In genomic region chrX:49184294-49185061, GRCh38 we compare ENCODE assay signal across 8 cellular contexts. TPM values are rescaled to one million over a fixed set of nuclear protein-coding genes. Genes with fewer than 3 reads are reported as not detected.
DNase-seq lines count a peak whose midpoint lies in the region; ATAC-seq and TF ChIP-seq lines count a peak whose summit lies in the region.

No MANE protein-coding gene starts in this region.

- H3K27me3 ChIP-seq in fibroblast of lung (ENCODE audit: control insufficient read depth, insufficient read depth, low read length): no peaks in the 10 kb centered on the region

- DNase-seq in COLO668 (lab: John Stamatoyannopoulos, UW; ENCODE audit: unreplicated experiment) (peak; percentile 94), NCI-H2029 treated with DMSO at 0.1 percent for 48 hours (lab: John Stamatoyannopoulos, UW) (peak; percentile 77), fibroblast of lung (ENCODE audit: low read depth in 2 of 2) (peak; percentile 78 to 89)
- DNase-seq in activated T-cell treated with anti-CD3 and anti-CD28 coated beads, Interleukin-2, amount 50 U/mL, for 4 hours: no peak

- H3K27ac ChIP-seq in fibroblast of lung (ENCODE audit: insufficient read depth, low read length): no peak overlapping the region

- H3K4me3 ChIP-seq in fibroblast of lung (replicated peaks in 1 of 4; ENCODE audit: control extremely low read depth in 1 of 4, insufficient read depth in 1 of 4, low read depth in 3 of 4, low read length in 4 of 4): peak overlapping the region in 3 of 4 experiments; percentile 12 to 64 (median 57)

- H3K4me1 ChIP-seq in fibroblast of lung (ENCODE audit: control insufficient read depth, extremely low read depth, insufficient read depth, low read length): peaks cover 2% of the 10 kb centered on the region

- no peaks in the 10 kb centered on the region for H3K79me2 ChIP-seq in fibroblast of lung (ENCODE audit: control insufficient read depth, insufficient read depth, low read length)

- TF ChIP-seq CTCF in fibroblast of lung (conservative IDR thresholded peaks at IDR 0.05 in 1 of 2, IDR thresholded peaks at IDR 0.05 in 1 of 2; ENCODE audit: low read depth in 1 of 2, low read length in 2 of 2) (no peak), nephron (IDR thresholded peaks at IDR 0.05; ENCODE audit: unreplicated experiment in 3 of 3) (no peak)

- no peaks in the 10 kb centered on the region for H3K9me3 ChIP-seq in fibroblast of lung (ENCODE audit: control insufficient read depth, insufficient read depth, low read depth, low read length)

- peak overlapping the region; percentile 56 to 83 (median 81) for H3K27ac Mint-ChIP-seq in nephron

- H3K4me1 Mint-ChIP-seq in activated T-cell treated with anti-CD3 and anti-CD28 coated beads, Interleukin-2, amount 50 U/mL, for 4 hours (ENCODE audit: low read depth): peaks cover 6% of the 10 kb centered on the region
- peaks cover 7% of the 10 kb centered on the region for H3K4me1 Mint-ChIP-seq in nephron

- no peaks in the 10 kb centered on the region for H4K20me1 ChIP-seq in fibroblast of lung (ENCODE audit: control insufficient read depth, extremely low read depth, insufficient read depth, low read length)

- peak overlapping the region; percentile 68 for H3K4me2 ChIP-seq in fibroblast of lung (ENCODE audit: extremely low read depth, insufficient read depth, low read length)

- peak overlapping the region; percentile 23 for H3K9ac ChIP-seq in fibroblast of lung (ENCODE audit: insufficient read depth, low read length)

- H3K4me3 Mint-ChIP-seq in activated T-cell treated with anti-CD3 and anti-CD28 coated beads, Interleukin-2, amount 50 U/mL, for 4 hours: peak overlapping the region; percentile 80
- peak overlapping the region; percentile 80 to 86 (median 83) for H3K4me3 Mint-ChIP-seq in nephron

- peaks cover 14% of the 10 kb centered on the region for H3K36me3 Mint-ChIP-seq in activated T-cell treated with anti-CD3 and anti-CD28 coated beads, Interleukin-2, amount 50 U/mL, for 4 hours (ENCODE audit: insufficient read depth)
- peaks cover 18% of the 10 kb centered on the region for H3K36me3 Mint-ChIP-seq in nephron (ENCODE audit: low read depth)

- no peaks in the 10 kb centered on the region for H3K36me3 ChIP-seq in fibroblast of lung (ENCODE audit: control insufficient read depth, insufficient read depth, low read length)

- no peak overlapping the region for H2AFZ ChIP-seq in fibroblast of lung (ENCODE audit: low read length)

- no peaks in the 10 kb centered on the region for H3K27me3 Mint-ChIP-seq in activated T-cell treated with anti-CD3 and anti-CD28 coated beads, Interleukin-2, amount 50 U/mL, for 4 hours (ENCODE audit: low read depth)
- no peaks in the 10 kb centered on the region for H3K27me3 Mint-ChIP-seq in nephron (ENCODE audit: low read depth)

- ATAC-seq in GM21381 (IDR thresholded peaks at IDR 0.05; ENCODE audit: unreplicated experiment) (peak; percentile 34), GM19324 (IDR thresholded peaks at IDR 0.05; ENCODE audit: low FRiP score, unreplicated experiment) (no peak), HG02840 (IDR thresholded peaks at IDR 0.05; ENCODE audit: low FRiP score, unreplicated experiment) (no peak)
- ATAC-seq in activated T-cell treated with anti-CD3 and anti-CD28 coated beads, Interleukin-2, amount 50 U/mL, for 4 hours: peak; percentile 41 to 57

- no peaks in the 10 kb centered on the region for H3K9me3 Mint-ChIP-seq in activated T-cell treated with anti-CD3 and anti-CD28 coated beads, Interleukin-2, amount 50 U/mL, for 4 hours
- peaks cover 10% of the 10 kb centered on the region for H3K9me3 Mint-ChIP-seq in nephron

RNA-seq across cellular contexts. Expression of gene PRICKLE3, which starts 1.7 kb away (rescaled TPM):
- 10 to 100 TPM in 2 of 3 donors, 1 to 10 TPM in 1; 9.2 to 11.7 (median 10.3) TPM for total RNA-seq in activated T-cell treated with anti-CD3 and anti-CD28 coated beads, Interleukin-2, amount 50 U/mL, for 4 hours
- 4.6 and 7.4 TPM in 2 replicates for total RNA-seq in fibroblast of lung
- polyA plus RNA-seq in fibroblast of lung: 2.7 and 3.5 TPM in 2 replicates
- polyA plus RNA-seq in fibroblast of lung (2012): 4.5 and 5.4 TPM in 2 replicates
- polyA minus RNA-seq in fibroblast of lung (ENCODE audit: low replicate concordance): 7.0 and 8.0 TPM in 2 replicates

RNA-seq across cellular contexts. Expression of gene PLP2, which starts 12.8 kb away (rescaled TPM):
- total RNA-seq in activated T-cell treated with anti-CD3 and anti-CD28 coated beads, Interleukin-2, amount 50 U/mL, for 4 hours: 100 to 1,000 TPM; 111 to 134 (median 126) TPM
- 10.5 and 23.3 TPM in 2 replicates for total RNA-seq in fibroblast of lung
- 212 and 317 TPM in 2 replicates for polyA plus RNA-seq in fibroblast of lung
- 208 and 292 TPM in 2 replicates for polyA plus RNA-seq in fibroblast of lung (2012)
- 354 and 470 TPM in 2 replicates for polyA minus RNA-seq in fibroblast of lung (ENCODE audit: low replicate concordance)

RNA-seq across cellular contexts. Expression of gene SYP, which starts 15.5 kb away (rescaled TPM):
- 1 to 10 TPM; 3.1 to 5.3 (median 3.8) TPM for total RNA-seq in activated T-cell treated with anti-CD3 and anti-CD28 coated beads, Interleukin-2, amount 50 U/mL, for 4 hours
- 0.17 and 0.26 TPM in 2 replicates for total RNA-seq in fibroblast of lung
- polyA plus RNA-seq in fibroblast of lung: 0.08 and 0.15 TPM in 2 replicates
- 0.31 and 0.40 TPM in 2 replicates for polyA plus RNA-seq in fibroblast of lung (2012)
- polyA minus RNA-seq in fibroblast of lung (ENCODE audit: low replicate concordance): not detected in 2 replicates

RNA-seq across cellular contexts. Expression of gene MAGIX, which starts 21.9 kb away (rescaled TPM):
- total RNA-seq in activated T-cell treated with anti-CD3 and anti-CD28 coated beads, Interleukin-2, amount 50 U/mL, for 4 hours: 1 to 10 TPM in 1 of 3 donors, under 1 TPM in 2; 0.81 to 1.6 (median 0.84) TPM
- 1.0 and 1.7 TPM in 2 replicates for total RNA-seq in fibroblast of lung
- 0.34 and 0.40 TPM in 2 replicates for polyA plus RNA-seq in fibroblast of lung
- 0.66 and 0.88 TPM in 2 replicates for polyA plus RNA-seq in fibroblast of lung (2012)
- polyA minus RNA-seq in fibroblast of lung (ENCODE audit: low replicate concordance): 0.07 TPM in 1 of 2 replicates, not detected in the other

RNA-seq across cellular contexts. Expression of gene CACNA1F, which starts 48.7 kb away (rescaled TPM):
- under 1 TPM in 2 of 3 donors, not detected in 1; 0.13 to 0.19 TPM for total RNA-seq in activated T-cell treated with anti-CD3 and anti-CD28 coated beads, Interleukin-2, amount 50 U/mL, for 4 hours
- total RNA-seq in fibroblast of lung: 0.17 and 0.26 TPM in 2 replicates
- polyA plus RNA-seq in fibroblast of lung: not detected in 2 replicates
- not detected in 2 replicates for polyA plus RNA-seq in fibroblast of lung (2012)
- not detected in 2 replicates for polyA minus RNA-seq in fibroblast of lung (ENCODE audit: low replicate concordance)

Comparison
In these comparisons a context has a peak if more than half of its experiments do, and no peak if none do; other contexts are left out.
1. ATAC-seq: peak in GM21381 (single experiment) and activated T-cell treated with anti-CD3 and anti-CD28 coated beads, Interleukin-2, amount 50 U/mL, for 4 hours (2 of 2); none in GM19324 (single experiment) and HG02840 (single experiment).